1 cellular context compared by ENCODE assay signal in genomic region chr7:133491846-133492652, GRCh38.
A peak's percentile ranks its signal among the peaks of the same experiment; 100 is the strongest.
TF ChIP-seq lines count a peak whose summit lies in the region.

No MANE protein-coding gene starts in this region.

TF ChIP-seq in HEK293, 187 proteins besides CTCF, POLR2A, EP300 and RAD21 (continued from another document and continues in another):
- TF ChIP-seq EGR2 (tag by site-specific recombination; IDR thresholded peaks at IDR 0.05; ENCODE audit: low read depth) = no peak
- TF ChIP-seq ZNF626 (tag by site-specific recombination; IDR thresholded peaks at IDR 0.05) = 0 out of 2 replicates have a peak, but pooled peaks have one; percentile 37
- TF ChIP-seq SCRT2 (tag by site-specific recombination; IDR thresholded peaks at IDR 0.05) = 0 out of 2 replicates have a peak, but pooled peaks have one; percentile 24
- peak; percentile 89 for TF ChIP-seq ZFP69B (tag by site-specific recombination; IDR thresholded peaks at IDR 0.05)
- no peak for TF ChIP-seq ZNF830 (tag by site-specific recombination; IDR thresholded peaks at IDR 0.05; ENCODE audit: low read depth)
- no peak for TF ChIP-seq ZNF621 (tag by site-specific recombination; IDR thresholded peaks at IDR 0.05)
- TF ChIP-seq HOXD13 (CRISPR knock-in tag; IDR thresholded peaks at IDR 0.05; ENCODE audit: borderline replicate concordance) = peak; percentile 95
- no peak for TF ChIP-seq ZNF624 (tag by site-specific recombination; IDR thresholded peaks at IDR 0.05)
- TF ChIP-seq BCL6B (tag by site-specific recombination; IDR thresholded peaks at IDR 0.05) = peak; percentile 81; the same call in 1 of the 2 replicates
- TF ChIP-seq ZNF548 (tag by site-specific recombination; IDR thresholded peaks at IDR 0.05) = no peak
- no peak for TF ChIP-seq ZNF202 (tag by site-specific recombination; IDR thresholded peaks at IDR 0.05; ENCODE audit: borderline replicate concordance)
- TF ChIP-seq ZNF530 (tag by site-specific recombination; IDR thresholded peaks at IDR 0.05; ENCODE audit: low read depth) = 0 out of 2 replicates have a peak, but pooled peaks have one; percentile 15
- peak; percentile 100 for TF ChIP-seq ZSCAN23 (tag by site-specific recombination; IDR thresholded peaks at IDR 0.05)
- TF ChIP-seq ZBTB6 (tag by site-specific recombination; IDR thresholded peaks at IDR 0.05) = 0 out of 2 replicates have a peak, but pooled peaks have one; percentile 15
- peak; percentile 74; the same call in 1 of the 2 replicates for TF ChIP-seq ZNF645 (tag by site-specific recombination; IDR thresholded peaks at IDR 0.05)
- peak; percentile 88; the same call in 1 of the 2 replicates for TF ChIP-seq ZNF138 (tag by site-specific recombination; IDR thresholded peaks at IDR 0.05; ENCODE audit: borderline replicate concordance)
- TF ChIP-seq BCL11A (tag by site-specific recombination; IDR thresholded peaks at IDR 0.05; ENCODE audit: low read depth) = peak; percentile 99
- peak; percentile 43; the same call in 1 of the 2 replicates for TF ChIP-seq ZNF596 (tag by site-specific recombination; IDR thresholded peaks at IDR 0.05)
- TF ChIP-seq KLF17 (tag by site-specific recombination; IDR thresholded peaks at IDR 0.05) = peak; percentile 94
- no peak for TF ChIP-seq ZNF670 (tag by site-specific recombination; IDR thresholded peaks at IDR 0.05; ENCODE audit: low read depth)
- peak; percentile 95 for TF ChIP-seq KLF8 (tag by site-specific recombination; IDR thresholded peaks at IDR 0.05)
- peak; percentile 88 for TF ChIP-seq ZNF146 (tag by site-specific recombination; IDR thresholded peaks at IDR 0.05)
- TF ChIP-seq ZNF560 (tag by site-specific recombination; IDR thresholded peaks at IDR 0.05; ENCODE audit: borderline replicate concordance) = no peak
- peak; percentile 73 for TF ChIP-seq GLIS2 (tag by site-specific recombination; IDR thresholded peaks at IDR 0.05)
- TF ChIP-seq MYNN (tag by site-specific recombination; IDR thresholded peaks at IDR 0.05; ENCODE audit: borderline replicate concordance) = peak; percentile 72; the same call in 1 of the 2 replicates
- TF ChIP-seq ZNF169 (tag by site-specific recombination; IDR thresholded peaks at IDR 0.05) = no peak
- TF ChIP-seq ZNF148 (tag by site-specific recombination; IDR thresholded peaks at IDR 0.05; ENCODE audit: borderline replicate concordance) = peak; percentile 80; the same call in 1 of the 2 replicates
- no peak; the same call in 1 of the 2 replicates for TF ChIP-seq ZBTB20 (tag by site-specific recombination; IDR thresholded peaks at IDR 0.05)
- peak; percentile 97 for TF ChIP-seq TCF7L2 (IDR thresholded peaks at IDR 0.05; ENCODE audit: borderline replicate concordance, low read depth, low read length)
- no peak for TF ChIP-seq ZNF341 (tag by site-specific recombination; IDR thresholded peaks at IDR 0.05; ENCODE audit: low read depth)
- no peak for TF ChIP-seq ZNF140 (tag by site-specific recombination; IDR thresholded peaks at IDR 0.05)
- no peak for TF ChIP-seq ZNF521 (tag by site-specific recombination; IDR thresholded peaks at IDR 0.05)
- peak; percentile 36; the same call in 1 of the 2 replicates for TF ChIP-seq ZNF660 (tag by site-specific recombination; IDR thresholded peaks at IDR 0.05)
- TF ChIP-seq ZNF747 (tag by site-specific recombination; IDR thresholded peaks at IDR 0.05) = no peak
- peak; percentile 32 for TF ChIP-seq REST (tag by site-specific recombination; IDR thresholded peaks at IDR 0.05)
- TF ChIP-seq ZNF549 (tag by site-specific recombination; IDR thresholded peaks at IDR 0.05) = no peak; the same call in 1 of the 2 replicates
- TF ChIP-seq ZNF155 (tag by site-specific recombination; IDR thresholded peaks at IDR 0.05) = no peak
- TF ChIP-seq RBAK (tag by site-specific recombination; IDR thresholded peaks at IDR 0.05) = 0 out of 2 replicates have a peak, but pooled peaks have one; percentile 45
- peak; percentile 58 for TF ChIP-seq ZNF510 (tag by site-specific recombination; IDR thresholded peaks at IDR 0.05; ENCODE audit: insufficient replicate concordance)
- TF ChIP-seq SP2 (tag by site-specific recombination; IDR thresholded peaks at IDR 0.05) = peak; percentile 53
- peak; percentile 48; the same call in 1 of the 2 replicates for TF ChIP-seq ZNF423 (tag by site-specific recombination; IDR thresholded peaks at IDR 0.05)
- no peak for TF ChIP-seq ZNF16 (tag by site-specific recombination; IDR thresholded peaks at IDR 0.05; ENCODE audit: low read depth)
- no peak for TF ChIP-seq ZNF433 (tag by site-specific recombination; IDR thresholded peaks at IDR 0.05; ENCODE audit: low read depth)
- TF ChIP-seq ZBTB11 (tag by site-specific recombination; conservative IDR thresholded peaks at IDR 0.05; ENCODE audit: low read depth) = no peak; the same call in 1 of the 2 replicates
- no peak for TF ChIP-seq ZNF157 (tag by site-specific recombination; IDR thresholded peaks at IDR 0.05)
- peak; percentile 73 for TF ChIP-seq SP3 (tag by site-specific recombination; IDR thresholded peaks at IDR 0.05)
- TF ChIP-seq ZNF791 (tag by site-specific recombination; IDR thresholded peaks at IDR 0.05) = no peak
- TF ChIP-seq ZNF529 (tag by site-specific recombination; IDR thresholded peaks at IDR 0.05; ENCODE audit: insufficient replicate concordance) = no peak
- TF ChIP-seq ZXDB (tag by site-specific recombination; IDR thresholded peaks at IDR 0.05) = peak; percentile 100
